In the genomic region with DNA sequence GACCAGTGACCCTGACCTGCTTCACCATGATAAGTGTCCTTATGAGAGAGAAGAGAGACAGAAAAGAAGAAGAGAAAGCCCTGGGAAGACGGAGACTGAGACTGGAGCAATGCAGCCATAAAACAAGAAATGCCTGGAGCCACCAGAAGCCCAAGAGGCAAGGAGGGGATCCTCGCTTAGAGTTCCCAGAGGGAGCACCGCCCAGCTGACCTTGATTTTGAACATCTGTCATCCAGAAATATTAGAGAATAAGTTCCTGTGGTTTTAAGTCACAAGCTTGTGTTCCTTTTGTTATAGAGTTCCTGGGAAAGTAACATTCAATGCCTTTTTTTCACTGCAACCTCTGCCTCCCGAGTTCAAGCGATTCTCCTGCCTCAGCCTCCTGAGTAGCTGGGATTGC, we compare ENCODE assay signal across 19 cellular contexts. TPM values are rescaled to one million over a fixed set of nuclear protein-coding genes. Genes with fewer than 3 reads are reported as not detected.
"Had no signal": no experiment of that assay in that cellular context is flagged by ENCODE, and none has a peak within 500 bp of the region (broad histone marks: within the 10 kb centered on the region; RNA-seq: fewer than 3 reads in every experiment).

No MANE protein-coding gene starts in this region.

- H3K4me3 ChIP-seq: breast epithelium, esophagus muscularis mucosa, gastroesophageal sphincter, hepatocyte, thoracic aorta had no signal

- H3K27me3 ChIP-seq: breast epithelium, hepatocyte had no signal

- FAIRE-seq: endometrium had no signal

- H3K79me2 ChIP-seq: hepatocyte, parathyroid adenoma had no signal

- H3K27ac Mint-ChIP-seq: activated B cell treated with CpG ODN at 0.5 μM for 24 hours; activated CD4-positive, alpha-beta T cell treated with anti-CD3 and anti-CD28 coated beads, Interleukin-2, amount 10 ng/mL, durations not matched to agents 7 days and 5 days; activated naive CD4-positive, alpha-beta T cell treated with anti-CD3 and anti-CD28 coated beads, Interleukin-2, amount 50 U/mL, for 72 hours; T-helper 1 cell treated with Interleukin-12 subunit alpha and Interleukin-12 subunit beta and Interleukin-4 antibody, amounts not matched to agents 30 μg/mL and 1 μg/mL, for 36 hours had no signal

- H3K36me3 Mint-ChIP-seq: activated naive CD4-positive, alpha-beta T cell treated with anti-CD3 and anti-CD28 coated beads, Interleukin-2, amount 50 U/mL, for 72 hours had no signal

- DNase-seq: activated B cell treated with CpG ODN at 0.5 μM for 24 hours; activated CD4-positive, alpha-beta T cell treated with anti-CD3 and anti-CD28 coated beads, Interleukin-2, amount 10 ng/mL, durations not matched to agents 7 days and 5 days; activated effector memory CD4-positive, alpha-beta T cell treated with Interleukin-2 at 50 U/mL for 16 hours; activated T-cell treated with anti-CD3 and anti-CD28 coated beads for 4 hours; anterior cingulate cortex; kidney glomerular epithelial cell; mesendoderm; stimulated activated CD4-positive, alpha-beta T cell treated with anti-CD3 and anti-CD28 coated beads, Interleukin-4, amount 100 ng/mL, for 4 hours; stimulated activated naive CD8-positive, alpha-beta T cell treated with anti-CD3 and anti-CD28 coated beads, Interleukin-15, amount 100 ng/mL, for 72 hours had no signal

- H3K9me3 Mint-ChIP-seq: activated naive CD4-positive, alpha-beta T cell treated with anti-CD3 and anti-CD28 coated beads, Interleukin-2, amount 50 U/mL, for 72 hours; stimulated activated naive CD8-positive, alpha-beta T cell treated with anti-CD3 and anti-CD28 coated beads, Interleukin-15, amount 100 ng/mL, for 72 hours; T-helper 1 cell treated with Interleukin-12 subunit alpha and Interleukin-12 subunit beta and Interleukin-4 antibody, amounts not matched to agents 30 μg/mL and 1 μg/mL, for 36 hours had no signal

- H3K36me3 ChIP-seq: breast epithelium, thoracic aorta had no signal

- H3K9ac ChIP-seq: parathyroid adenoma had no signal

- H3K27ac ChIP-seq: breast epithelium, esophagus muscularis mucosa, gastroesophageal sphincter, hepatocyte, parathyroid adenoma, thoracic aorta had no signal

- H3K4me2 ChIP-seq: hepatocyte had no signal

- H3K4me1 ChIP-seq: breast epithelium, gastroesophageal sphincter, parathyroid adenoma had no signal

- H3K4me3 Mint-ChIP-seq: activated B cell treated with CpG ODN at 0.5 μM for 24 hours; activated CD4-positive, alpha-beta T cell treated with anti-CD3 and anti-CD28 coated beads, Interleukin-2, amount 10 ng/mL, durations not matched to agents 7 days and 5 days; stimulated activated naive CD8-positive, alpha-beta T cell treated with anti-CD3 and anti-CD28 coated beads, Interleukin-15, amount 100 ng/mL, for 72 hours; T-helper 1 cell treated with Interleukin-12 subunit alpha and Interleukin-12 subunit beta and Interleukin-4 antibody, amounts not matched to agents 30 μg/mL and 1 μg/mL, for 36 hours had no signal

- H2AFZ ChIP-seq: hepatocyte, parathyroid adenoma had no signal

- H3K9me3 ChIP-seq: breast epithelium had no signal

RNA-seq across cellular contexts. Expression of gene CERS1, which starts 20.2 kb away (rescaled TPM):
- total RNA-seq: activated B cell treated with CpG ODN at 0.5 μM for 24 hours; activated CD4-positive, alpha-beta T cell treated with anti-CD3 and anti-CD28 coated beads, Interleukin-2, amount 10 ng/mL, durations not matched to agents 7 days and 5 days had no signal
- polyA plus RNA-seq: liver had no signal
